ENCODE assay signal across 20 cellular contexts in genomic region chr3:120137548-120137947, GRCh38.
"Had no signal": no experiment of that assay in that cellular context is flagged by ENCODE, and none has a peak within 500 bp of the region (broad histone marks: within the 10 kb centered on the region; RNA-seq: fewer than 3 reads in every experiment).

No MANE protein-coding gene starts in this region.

- H3K79me2 ChIP-seq: parathyroid adenoma had no signal

- H3K36me3 Mint-ChIP-seq: activated naive CD8-positive, alpha-beta T cell treated with anti-CD3 and anti-CD28 coated beads, Interleukin-2, amount 10 ng/mL, durations not matched to agents 7 days and 5 days; memory B cell; naive thymus-derived CD8-positive, alpha-beta T cell; stimulated activated naive B cell treated with anti-CD40 and anti-IgM and Interleukin-4, amounts not matched to agents 10 μg/mL and 1 μg/mL and 100 μg/mL, for 72 hours had no signal

- H3K9me3 Mint-ChIP-seq: activated CD4-positive, alpha-beta T cell treated with anti-CD3 and anti-CD28 coated beads, Interleukin-2, amount 10 ng/mL, durations not matched to agents 24 days and 14 days; activated naive CD8-positive, alpha-beta T cell treated with anti-CD3 and anti-CD28 coated beads, Interleukin-2, amount 10 ng/mL, durations not matched to agents 7 days and 5 days; activated T-cell treated with anti-CD3 and anti-CD28 coated beads, Interleukin-2, amount 50 U/mL, for 24 hours; activated T-helper 2 cell treated with anti-CD3 and anti-CD28 coated beads, Interferon-gamma antibody, Interleukin-2, Interleukin-4, amounts not matched to agents 10 μg/mL and 5 μg/mL and 100 μg/mL, durations not matched to agents 14 hours and 24 hours and 36 hours; memory B cell; naive thymus-derived CD8-positive, alpha-beta T cell had no signal

- H3K4me3 Mint-ChIP-seq: activated CD4-positive, alpha-beta T cell treated with anti-CD3 and anti-CD28 coated beads, Interleukin-2, amount 10 ng/mL, durations not matched to agents 24 days and 14 days; activated CD8-positive, alpha-beta T cell treated with anti-CD3 and anti-CD28 coated beads, Interleukin-2, amount 10 ng/mL, durations not matched to agents 7 days and 5 days; activated naive CD8-positive, alpha-beta T cell treated with anti-CD3 and anti-CD28 coated beads, Interleukin-2, amount 10 ng/mL, durations not matched to agents 7 days and 5 days; activated T-cell treated with anti-CD3 and anti-CD28 coated beads, Interleukin-2, amount 50 U/mL, for 24 hours; memory B cell; naive thymus-derived CD8-positive, alpha-beta T cell; stimulated activated naive B cell treated with anti-CD40 and anti-IgM and Interleukin-4, amounts not matched to agents 10 μg/mL and 1 μg/mL and 100 μg/mL, for 72 hours had no signal

- H3K4me1 Mint-ChIP-seq: activated CD4-positive, alpha-beta T cell treated with anti-CD3 and anti-CD28 coated beads, Interleukin-2, amount 10 ng/mL, durations not matched to agents 24 days and 14 days; activated naive CD8-positive, alpha-beta T cell treated with anti-CD3 and anti-CD28 coated beads, Interleukin-2, amount 10 ng/mL, durations not matched to agents 7 days and 5 days; memory B cell; naive thymus-derived CD8-positive, alpha-beta T cell; stimulated activated naive B cell treated with anti-CD40 and anti-IgM and Interleukin-4, amounts not matched to agents 10 μg/mL and 1 μg/mL and 100 μg/mL, for 72 hours had no signal

- H3K9me3 ChIP-seq: body of pancreas, gastrocnemius medialis, thoracic aorta had no signal

- H3K4me1 ChIP-seq: body of pancreas, gastrocnemius medialis, parathyroid adenoma, spleen had no signal

- ATAC-seq: activated CD8-positive, alpha-beta T cell treated with anti-CD3 and anti-CD28 coated beads, Interleukin-2, amount 10 ng/mL, durations not matched to agents 7 days and 5 days; body of pancreas; gastrocnemius medialis; left ventricle myocardium superior; naive thymus-derived CD8-positive, alpha-beta T cell; stimulated activated naive B cell treated with anti-CD40 and anti-IgM and Interleukin-4, amounts not matched to agents 10 μg/mL and 1 μg/mL and 100 μg/mL, for 72 hours had no signal

- H3K9ac ChIP-seq: parathyroid adenoma had no signal

- H3K27me3 Mint-ChIP-seq: activated CD4-positive, alpha-beta T cell treated with anti-CD3 and anti-CD28 coated beads, Interleukin-2, amount 10 ng/mL, durations not matched to agents 24 days and 14 days; activated T-cell treated with anti-CD3 and anti-CD28 coated beads, Interleukin-2, amount 50 U/mL, for 24 hours; stimulated activated naive B cell treated with anti-CD40 and anti-IgM and Interleukin-4, amounts not matched to agents 10 μg/mL and 1 μg/mL and 100 μg/mL, for 72 hours had no signal

- H3K36me3 ChIP-seq: gastrocnemius medialis, spleen, thoracic aorta had no signal

- H2AFZ ChIP-seq: parathyroid adenoma had no signal

- H3K27ac ChIP-seq: body of pancreas, gastrocnemius medialis, parathyroid adenoma, spleen, thoracic aorta had no signal

- DNase-seq: activated CD4-positive, alpha-beta T cell treated with anti-CD3 and anti-CD28 coated beads, Interleukin-2, amount 10 ng/mL, durations not matched to agents 24 days and 14 days; activated CD4-positive, CD25-positive, alpha-beta regulatory T cell; activated CD8-positive, alpha-beta T cell treated with anti-CD3 and anti-CD28 coated beads, Interleukin-2, amount 10 ng/mL, durations not matched to agents 7 days and 5 days; activated naive CD4-positive, alpha-beta T cell treated with Interleukin-2 at 50 U/mL for 16 hours; activated naive CD8-positive, alpha-beta T cell treated with anti-CD3 and anti-CD28 coated beads, Interleukin-2, amount 10 ng/mL, durations not matched to agents 7 days and 5 days; activated T-cell treated with anti-CD3 and anti-CD28 coated beads, Interleukin-2, amount 50 U/mL, for 24 hours; body of pancreas; caudate nucleus; gastrocnemius medialis; head of caudate nucleus; left ventricle myocardium superior; naive thymus-derived CD8-positive, alpha-beta T cell; spleen; stimulated activated naive B cell treated with anti-CD40 and anti-IgM and Interleukin-4, amounts not matched to agents 10 μg/mL and 1 μg/mL and 100 μg/mL, for 72 hours; T-helper 1 cell; T-helper 9 cell had no signal

- H3K27me3 ChIP-seq: body of pancreas, gastrocnemius medialis, spleen had no signal

- H3K27ac Mint-ChIP-seq: activated CD4-positive, alpha-beta T cell treated with anti-CD3 and anti-CD28 coated beads, Interleukin-2, amount 10 ng/mL, durations not matched to agents 24 days and 14 days; activated CD8-positive, alpha-beta T cell treated with anti-CD3 and anti-CD28 coated beads, Interleukin-2, amount 10 ng/mL, durations not matched to agents 7 days and 5 days; activated naive CD8-positive, alpha-beta T cell treated with anti-CD3 and anti-CD28 coated beads, Interleukin-2, amount 10 ng/mL, durations not matched to agents 7 days and 5 days; activated T-cell treated with anti-CD3 and anti-CD28 coated beads, Interleukin-2, amount 50 U/mL, for 24 hours; activated T-helper 2 cell treated with anti-CD3 and anti-CD28 coated beads, Interferon-gamma antibody, Interleukin-2, Interleukin-4, amounts not matched to agents 10 μg/mL and 5 μg/mL and 100 μg/mL, durations not matched to agents 14 hours and 24 hours and 36 hours; memory B cell; naive thymus-derived CD8-positive, alpha-beta T cell; stimulated activated naive B cell treated with anti-CD40 and anti-IgM and Interleukin-4, amounts not matched to agents 10 μg/mL and 1 μg/mL and 100 μg/mL, for 72 hours had no signal

- H3K4me3 ChIP-seq: body of pancreas, gastrocnemius medialis, spleen, thoracic aorta had no signal
